17 cellular contexts compared by ENCODE assay signal in genomic region chr14:100143523-100143922, GRCh38. TPM values are rescaled to one million over a fixed set of nuclear protein-coding genes. Genes with fewer than 3 reads are reported as not detected.
DNase-seq lines count a peak whose midpoint lies in the region; ATAC-seq and TF ChIP-seq lines count a peak whose summit lies in the region.
"Had no signal": no experiment of that assay in that cellular context is flagged by ENCODE, and none has a peak within 500 bp of the region (broad histone marks: within the 10 kb centered on the region; RNA-seq: fewer than 3 reads in every experiment).

No MANE protein-coding gene starts in this region.

- no peaks in the 10 kb centered on the region for H3F3A ChIP-seq in MM.1S (ENCODE audit: insufficient read depth, low read length)

- no peak overlapping the region for H3K9ac ChIP-seq in MM.1S (ENCODE audit: low read length)

- 83 to 91% (median 88%) methylated on average over 6 to 18 of the region's 18 CpGs for WGBS in stomach, 5 donors

- H3K27me3 Mint-ChIP-seq in natural killer cell (ENCODE audit: low read depth in 2 of 2) = no peaks in the 10 kb centered on the region
- H3K27me3 Mint-ChIP-seq in natural killer cell treated with Interleukin-12 subunit alpha and Interleukin-12 subunit beta and Interleukin-15 and Interleukin-18, amount 100 ng/mL, for 72 hours = no peaks in the 10 kb centered on the region
- H3K27me3 Mint-ChIP-seq: IgD-negative memory B cell had no signal

- no peaks in the 10 kb centered on the region for H3K9me3 Mint-ChIP-seq in natural killer cell
- H3K9me3 Mint-ChIP-seq in natural killer cell treated with Interleukin-12 subunit alpha and Interleukin-12 subunit beta and Interleukin-15 and Interleukin-18, amount 100 ng/mL, for 72 hours = no peaks in the 10 kb centered on the region
- H3K9me3 Mint-ChIP-seq: IgD-negative memory B cell had no signal

- peaks cover 0 to 34% (median 16%) of the 10 kb centered on the region in 4 donors for H3K36me3 ChIP-seq in stomach
- no peaks in the 10 kb centered on the region for H3K36me3 ChIP-seq in MM.1S (replicated peaks; ENCODE audit: insufficient read depth, low read length)
- H3K36me3 ChIP-seq: HAP-1 had no signal

- intact Hi-C loops in natural killer cell (cut with micrococcal nuclease) (no loop called here), stomach (cut with DNase I; ENCODE audit: low total_unique reads) (no loop called here)

- H3K4me1 ChIP-seq in stomach = peaks cover 77 to 100% (median 91%) of the 10 kb centered on the region in 4 donors
- no peaks in the 10 kb centered on the region for H3K4me1 ChIP-seq in MM.1S (ENCODE audit: low read length)
- H3K4me1 ChIP-seq: HAP-1 had no signal

- H3K27me3 ChIP-seq in stomach = no peaks in the 10 kb centered on the region
- no peaks in the 10 kb centered on the region; the same call in 1 of the 2 replicates for H3K27me3 ChIP-seq in MM.1S (replicated peaks; ENCODE audit: insufficient read depth, low read length)

- no peaks in the 10 kb centered on the region for H3K9me2 ChIP-seq in MM.1S (replicated peaks; ENCODE audit: insufficient read depth, low read length)

- ATAC-seq in natural killer cell (no peak), GM21367 (IDR thresholded peaks at IDR 0.05; ENCODE audit: unreplicated experiment) (no peak)
- ATAC-seq in natural killer cell treated with Interleukin-12 subunit alpha and Interleukin-12 subunit beta and Interleukin-15 and Interleukin-18, amount 100 ng/mL, for 72 hours = no peak

- no peaks in the 10 kb centered on the region for H3K36me3 Mint-ChIP-seq in natural killer cell
- H3K36me3 Mint-ChIP-seq in natural killer cell treated with Interleukin-12 subunit alpha and Interleukin-12 subunit beta and Interleukin-15 and Interleukin-18, amount 100 ng/mL, for 72 hours = no peaks in the 10 kb centered on the region

- H3K27ac ChIP-seq in stomach (peak overlapping the region; percentile 76 to 88 (median 78)), MM.1S (ENCODE audit: low read length) (no peak overlapping the region)

- H3K27ac Mint-ChIP-seq in natural killer cell = peak overlapping the region; percentile 24 to 34
- H3K27ac Mint-ChIP-seq in natural killer cell treated with Interleukin-12 subunit alpha and Interleukin-12 subunit beta and Interleukin-15 and Interleukin-18, amount 100 ng/mL, for 72 hours = no peak overlapping the region

- no peak for TF ChIP-seq EP300 in stomach (IDR thresholded peaks at IDR 0.05)

- H3K4me3 Mint-ChIP-seq in natural killer cell = no peak overlapping the region
- no peak overlapping the region for H3K4me3 Mint-ChIP-seq in natural killer cell treated with Interleukin-12 subunit alpha and Interleukin-12 subunit beta and Interleukin-15 and Interleukin-18, amount 100 ng/mL, for 72 hours
- H3K4me3 Mint-ChIP-seq: IgD-negative memory B cell had no signal

- no peaks in the 10 kb centered on the region for H3K9me3 ChIP-seq in stomach
- no peaks in the 10 kb centered on the region for H3K9me3 ChIP-seq in MM.1S (replicated peaks; ENCODE audit: insufficient read depth, low read length)
- H3K9me3 ChIP-seq: HAP-1 had no signal

- H4K20me1 ChIP-seq in MM.1S (ENCODE audit: insufficient read depth, low read length) = no peaks in the 10 kb centered on the region

- no peak overlapping the region for H2AFZ ChIP-seq in MM.1S (ENCODE audit: low read length)

- TF ChIP-seq CTCF in natural killer cell (IDR thresholded peaks at IDR 0.05) = no peak
- TF ChIP-seq CTCF in stomach (IDR thresholded peaks at IDR 0.05) = no peak
- TF ChIP-seq CTCF in MM.1S (IDR thresholded peaks at IDR 0.05; ENCODE audit: low read length) = no peak

- H3K4me2 ChIP-seq in MM.1S (ENCODE audit: low read depth, low read length) = no peak overlapping the region

- TF ChIP-seq POLR2A in erythroblast (IDR thresholded peaks at IDR 0.05; ENCODE audit: low read length) (no peak), stomach (IDR thresholded peaks at IDR 0.05) (no peak)

- H3K4me3 ChIP-seq in stomach (no peak overlapping the region), MM.1S (ENCODE audit: low read length) (no peak overlapping the region)
- H3K4me3 ChIP-seq: HAP-1 had no signal

- DNase-seq in natural killer cell (no peak), erythroblast (lab: John Stamatoyannopoulos, UW) (peak; percentile 35 to 43), stomach (no peak), MM.1S (no peak), epidermal melanocyte (ENCODE audit: insufficient read length, low spot score) (no peak)
- no peak for DNase-seq in natural killer cell treated with Interleukin-12 subunit alpha and Interleukin-12 subunit beta and Interleukin-15 and Interleukin-18, amount 100 ng/mL, for 72 hours (ENCODE audit: low spot score)
- no peak for DNase-seq in stimulated activated CD4-positive, alpha-beta T cell treated with anti-CD3 and anti-CD28 coated beads, Interleukin-15, amount 100 ng/mL, for 24 hours
- DNase-seq: COR-L47; NCI-H1417; NCI-H187 treated with DMSO at 0.1 percent for 48 hours; NCI-H69; NK-92 treated with Interleukin-12 subunit alpha and Interleukin-12 subunit beta, amount 100 ng/mL, for 24 hours; SHP77 had no signal

- no peaks in the 10 kb centered on the region for H3K79me2 ChIP-seq in MM.1S (ENCODE audit: low read length)

- peaks cover 0 to 28% of the 10 kb centered on the region in 2 donors for H3K4me1 Mint-ChIP-seq in natural killer cell
- H3K4me1 Mint-ChIP-seq in natural killer cell treated with Interleukin-12 subunit alpha and Interleukin-12 subunit beta and Interleukin-15 and Interleukin-18, amount 100 ng/mL, for 72 hours (ENCODE audit: low read depth in 2 of 2) = peaks cover 0 to 13% of the 10 kb centered on the region in 2 donors

RNA-seq across cellular contexts. Expression of gene DEGS2, which starts 15.9 kb away (rescaled TPM):
- 1 to 10 TPM in 2 of 3 donors, under 1 TPM in 1; 0.60 to 7.1 (median 4.4) TPM for total RNA-seq in natural killer cell
- total RNA-seq in natural killer cell treated with Interleukin-12 subunit alpha and Interleukin-12 subunit beta and Interleukin-15 and Interleukin-18, amount 100 ng/mL, for 72 hours = under 1 TPM in 1 of 2 donors, not detected in 1; 0.33 TPM
- 10 to 100 TPM in 4 of 5 donors, 1 to 10 TPM in 1; 1.2 to 53.0 (median 25.0) TPM for total RNA-seq in stomach
- 1 to 10 TPM; 4.3 to 8.6 (median 7.7) TPM for polyA plus RNA-seq in stomach
- total RNA-seq: LHCN-M2 had no signal

Comparison
In these comparisons a context has a peak if more than half of its experiments do, and no peak if none do; other contexts are left out.
1. H3K27ac Mint-ChIP-seq: peak in natural killer cell (2 of 2); none in natural killer cell treated with Interleukin-12 subunit alpha and Interleukin-12 subunit beta and Interleukin-15 and Interleukin-18, amount 100 ng/mL, for 72 hours (0 of 2).
2. DNase-seq: peak in erythroblast (2 of 2); none in natural killer cell (single experiment), natural killer cell treated with Interleukin-12 subunit alpha and Interleukin-12 subunit beta and Interleukin-15 and Interleukin-18, amount 100 ng/mL, for 72 hours (single experiment), stomach (single experiment), MM.1S (single experiment), stimulated activated CD4-positive, alpha-beta T cell treated with anti-CD3 and anti-CD28 coated beads, Interleukin-15, amount 100 ng/mL, for 24 hours (single experiment) and epidermal melanocyte (single experiment).